ENCODE assay signal across 18 cellular contexts in the genomic region with DNA sequence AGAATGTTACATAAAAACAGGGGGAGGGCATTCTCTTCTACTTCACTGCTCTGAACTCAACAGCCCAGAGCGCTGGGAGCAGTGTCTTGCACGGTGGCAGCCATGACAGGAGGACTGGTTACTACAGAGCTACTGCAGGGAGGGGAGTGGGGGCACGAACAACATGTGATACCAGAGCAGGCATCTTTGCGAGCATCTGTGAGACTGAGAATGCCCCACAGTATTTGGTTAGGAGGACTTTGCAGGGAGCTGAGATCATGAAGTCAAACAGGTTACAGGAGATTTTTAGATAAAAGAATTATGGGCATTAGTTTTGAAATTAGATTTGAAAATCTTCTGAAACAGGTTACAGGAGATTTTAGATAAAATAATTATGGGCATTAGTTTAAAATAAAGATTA.
DNase-seq lines count a peak whose midpoint lies in the region; ATAC-seq and TF ChIP-seq lines count a peak whose summit lies in the region.
"Had no signal": no experiment of that assay in that cellular context is flagged by ENCODE, and none has a peak within 500 bp of the region (broad histone marks: within the 10 kb centered on the region; RNA-seq: fewer than 3 reads in every experiment).

No MANE protein-coding gene starts in this region.

- H3K27me3 Mint-ChIP-seq in stimulated activated naive CD8-positive, alpha-beta T cell treated with anti-CD3 and anti-CD28 coated beads, Interleukin-15, amount 100 ng/mL, for 72 hours: peaks cover 20% of the 10 kb centered on the region

- H3K4me3 Mint-ChIP-seq in stimulated activated naive CD8-positive, alpha-beta T cell treated with anti-CD3 and anti-CD28 coated beads, Interleukin-15, amount 100 ng/mL, for 72 hours: no peak overlapping the region
- H3K4me3 Mint-ChIP-seq: CD8-positive, alpha-beta T cell; T-cell had no signal

- peak; percentile 47; the same call in 1 of the 3 replicates for ATAC-seq in SK-N-SH treated with all-trans-retinoic acid at 6 μM for 48 hours
- ATAC-seq in HG03175 (IDR thresholded peaks at IDR 0.05; ENCODE audit: unreplicated experiment): no peak
- ATAC-seq in stimulated activated naive CD8-positive, alpha-beta T cell treated with anti-CD3 and anti-CD28 coated beads, Interleukin-15, amount 100 ng/mL, for 72 hours: no peak
- ATAC-seq: CD8-positive, alpha-beta T cell; HCT116; T-cell had no signal

- H3K4me1 Mint-ChIP-seq in stimulated activated naive CD8-positive, alpha-beta T cell treated with anti-CD3 and anti-CD28 coated beads, Interleukin-15, amount 100 ng/mL, for 72 hours: no peaks in the 10 kb centered on the region
- H3K4me1 Mint-ChIP-seq: T-cell had no signal

- H3K9me3 Mint-ChIP-seq in stimulated activated naive CD8-positive, alpha-beta T cell treated with anti-CD3 and anti-CD28 coated beads, Interleukin-15, amount 100 ng/mL, for 72 hours: no peaks in the 10 kb centered on the region

- peak; percentile 10 for DNase-seq in DMS 273 (lab: John Stamatoyannopoulos, UW; ENCODE audit: unreplicated experiment)
- no peak for DNase-seq in DMS 273 treated with DMSO at 0.1 percent for 48 hours (lab: John Stamatoyannopoulos, UW)
- DNase-seq in left kidney (ENCODE audit: low read depth, low spot score): peak; percentile 75
- no peak for DNase-seq in Ammon's horn (ENCODE audit: low spot score)
- DNase-seq in NCI-H2081 treated with DMSO at 0.1 percent for 48 hours (lab: John Stamatoyannopoulos, UW): no peak
- no peak for DNase-seq in stimulated activated naive CD8-positive, alpha-beta T cell treated with anti-CD3 and anti-CD28 coated beads, Interleukin-15, amount 100 ng/mL, for 72 hours
- DNase-seq: Calu3; CD8-positive, alpha-beta T cell; KG1; MV-4-11; NCI-H1694 treated with DMSO at 0.1 percent for 48 hours; NCI-H345; OCI-M1; Right ventricle myocardium superior; T-cell had no signal

- H3K27ac Mint-ChIP-seq in stimulated activated naive CD8-positive, alpha-beta T cell treated with anti-CD3 and anti-CD28 coated beads, Interleukin-15, amount 100 ng/mL, for 72 hours: no peak overlapping the region
- H3K27ac Mint-ChIP-seq: CD8-positive, alpha-beta T cell; T-cell had no signal

TF ChIP-seq in SK-N-SH treated with all-trans-retinoic acid at 6 μM for 48 hours, 23 proteins besides CTCF, POLR2A, EP300 and RAD21:
- TF ChIP-seq ZNF70 (CRISPR knock-in tag; IDR thresholded peaks at IDR 0.05) (peak; percentile 99), ARNTL (CRISPR knock-in tag; IDR thresholded peaks at IDR 0.05; ENCODE audit: borderline replicate concordance, low read depth) (no peak), TCF4 (CRISPR knock-in tag; IDR thresholded peaks at IDR 0.05; ENCODE audit: borderline replicate concordance) (peak; percentile 67; the same call in 1 of the 2 replicates), SNAI2 (CRISPR knock-in tag; IDR thresholded peaks at IDR 0.05) (0 out of 2 replicates have a peak, but pooled peaks have one; percentile 63), ESRRG (CRISPR knock-in tag; IDR thresholded peaks at IDR 0.05) (no peak), CSDC2 (CRISPR knock-in tag; IDR thresholded peaks at IDR 0.05) (no peak)
- TF ChIP-seq, protein P1, sequence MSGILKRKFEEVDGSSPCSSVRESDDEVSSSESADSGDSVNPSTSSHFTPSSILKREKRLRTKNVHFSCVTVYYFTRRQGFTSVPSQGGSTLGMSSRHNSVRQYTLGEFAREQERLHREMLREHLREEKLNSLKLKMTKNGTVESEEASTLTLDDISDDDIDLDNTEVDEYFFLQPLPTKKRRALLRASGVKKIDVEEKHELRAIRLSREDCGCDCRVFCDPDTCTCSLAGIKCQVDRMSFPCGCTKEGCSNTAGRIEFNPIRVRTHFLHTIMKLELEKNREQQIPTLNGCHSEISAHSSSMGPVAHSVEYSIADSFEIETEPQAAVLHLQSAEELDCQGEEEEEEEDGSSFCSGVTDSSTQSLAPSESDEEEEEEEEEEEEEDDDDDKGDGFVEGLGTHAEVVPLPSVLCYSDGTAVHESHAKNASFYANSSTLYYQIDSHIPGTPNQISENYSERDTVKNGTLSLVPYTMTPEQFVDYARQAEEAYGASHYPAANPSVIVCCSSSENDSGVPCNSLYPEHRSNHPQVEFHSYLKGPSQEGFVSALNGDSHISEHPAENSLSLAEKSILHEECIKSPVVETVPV (CRISPR knock-in tag; IDR thresholded peaks at IDR 0.05): no peak

Comparison
In these comparisons a context has a peak if more than half of its experiments do, and no peak if none do; other contexts are left out.
1. DNase-seq: peak in DMS 273 (single experiment) and left kidney (single experiment); none in DMS 273 treated with DMSO at 0.1 percent for 48 hours (single experiment), Ammon's horn (single experiment), NCI-H2081 treated with DMSO at 0.1 percent for 48 hours (single experiment) and stimulated activated naive CD8-positive, alpha-beta T cell treated with anti-CD3 and anti-CD28 coated beads, Interleukin-15, amount 100 ng/mL, for 72 hours (0 of 2).